ENCODE assay signal across 9 cellular contexts in the genomic region with DNA sequence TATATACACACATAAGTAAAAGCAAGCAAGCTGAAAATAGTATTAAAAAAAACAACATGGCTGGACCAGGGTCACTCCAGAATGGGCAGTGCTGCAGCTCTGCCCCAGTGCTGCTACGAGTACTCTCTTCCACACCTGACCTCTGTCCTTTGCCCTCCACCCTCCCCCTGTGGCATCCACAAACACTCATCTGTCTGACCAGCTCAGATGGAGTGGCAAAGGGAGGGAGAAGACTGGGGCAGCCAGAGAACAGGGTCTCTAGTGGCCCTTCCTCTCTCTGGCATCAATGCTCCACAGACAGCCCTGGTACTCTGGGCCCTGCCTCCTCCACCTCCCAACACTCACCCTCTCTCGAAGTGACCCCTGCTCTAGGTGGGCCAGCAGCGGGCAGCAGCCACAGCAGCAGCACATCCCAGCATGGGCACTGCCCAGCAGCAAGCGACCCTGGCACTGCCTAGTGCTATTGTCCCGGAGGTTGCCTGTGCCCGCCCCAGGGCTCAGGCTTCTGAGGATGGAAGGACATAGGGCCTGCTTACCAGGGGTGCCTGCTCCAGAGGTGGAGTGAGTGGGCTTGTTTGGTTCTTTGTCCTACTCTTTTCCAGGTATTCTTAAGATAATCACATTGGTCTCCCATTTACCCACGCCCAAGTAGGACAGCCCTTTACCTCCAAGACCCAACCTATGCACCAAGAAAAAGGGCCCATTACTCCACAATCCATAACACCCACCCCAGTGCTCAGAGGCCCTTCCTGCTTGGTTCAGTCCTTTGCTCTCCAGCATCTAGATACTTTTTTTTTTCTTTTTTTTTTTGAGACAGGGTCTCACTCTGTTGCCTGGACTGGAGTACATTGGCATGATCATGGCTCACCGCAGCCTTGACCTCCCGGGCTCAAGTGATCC. TPM values are rescaled to one million over a fixed set of nuclear protein-coding genes. Genes with fewer than 3 reads are reported as not detected.
DNase-seq lines count a peak whose midpoint lies in the region; ATAC-seq and TF ChIP-seq lines count a peak whose summit lies in the region.
"Had no signal": no experiment of that assay in that cellular context is flagged by ENCODE, and none has a peak within 500 bp of the region (broad histone marks: within the 10 kb centered on the region; RNA-seq: fewer than 3 reads in every experiment).

No MANE protein-coding gene starts in this region.

- no peak overlapping the region for H3K18ac ChIP-seq in H9 (ENCODE audit: insufficient read length, low read depth, low read length)

- H2BK12ac ChIP-seq in H9 (ENCODE audit: insufficient read length, low read depth, low read length) = no peak overlapping the region

- no peak overlapping the region for H3K56ac ChIP-seq in H9 (ENCODE audit: insufficient read length, low read depth, low read length)

- peak overlapping the region in 1 of 2 experiments; percentile 45; a peak in 1 of 5 replicates for H3K4me3 Mint-ChIP-seq in H9
- no peak overlapping the region for H3K4me3 Mint-ChIP-seq in activated CD4-positive, alpha-beta memory T cell treated with anti-CD3 and anti-CD28 coated beads, Interleukin-2, amount 10 ng/mL, durations not matched to agents 7 days and 5 days

- no peak overlapping the region for H2BK5ac ChIP-seq in H9 (ENCODE audit: insufficient read length, low read length)

- no peaks in the 10 kb centered on the region for H3K9me3 Mint-ChIP-seq in H9
- no peaks in the 10 kb centered on the region for H3K9me3 Mint-ChIP-seq in activated CD4-positive, alpha-beta memory T cell treated with anti-CD3 and anti-CD28 coated beads, Interleukin-2, amount 10 ng/mL, durations not matched to agents 7 days and 5 days

- H3F3A ChIP-seq in smooth muscle cell (ENCODE audit: low read depth) = peaks cover 9% of the 10 kb centered on the region

- H3K14ac ChIP-seq in H9 (ENCODE audit: insufficient read depth, low read length) = no peak overlapping the region

- peak overlapping the region in 2 of 3 experiments; percentile 68 to 80; a peak in 4 of 7 replicates for H3K27ac Mint-ChIP-seq in H9
- peak overlapping the region; percentile 58 for H3K27ac Mint-ChIP-seq in activated CD4-positive, alpha-beta memory T cell treated with anti-CD3 and anti-CD28 coated beads, Interleukin-2, amount 10 ng/mL, durations not matched to agents 7 days and 5 days

- ATAC-seq in right cardiac atrium (no peak), HG03520 (IDR thresholded peaks at IDR 0.05; ENCODE audit: unreplicated experiment) (no peak), esophagus mucosa (no peak), GM18858 (IDR thresholded peaks at IDR 0.05; ENCODE audit: unreplicated experiment) (no peak)

- peaks cover 37% of the 10 kb centered on the region for H3K79me2 ChIP-seq in H9 (ENCODE audit: insufficient read depth, low read length)
- H3K79me2 ChIP-seq in smooth muscle cell (ENCODE audit: low read depth) = peaks cover 97% of the 10 kb centered on the region

- no peak overlapping the region for H2BK15ac ChIP-seq in H9 (ENCODE audit: low read depth, low read length)

- H3K23ac ChIP-seq in H9 (ENCODE audit: insufficient read length, low read depth, low read length) = no peak overlapping the region

- H3K23me2 ChIP-seq in H9 (ENCODE audit: insufficient read length, low read depth, low read length, poor library complexity, severe bottlenecking) = peaks cover 16% of the 10 kb centered on the region

- peaks cover 84 to 95% of the 10 kb centered on the region in 2 experiments for H3K4me1 Mint-ChIP-seq in H9
- H3K4me1 Mint-ChIP-seq in activated CD4-positive, alpha-beta memory T cell treated with anti-CD3 and anti-CD28 coated beads, Interleukin-2, amount 10 ng/mL, durations not matched to agents 7 days and 5 days = peaks cover 86% of the 10 kb centered on the region

- peaks cover 10 to 45% (median 45%) of the 10 kb centered on the region in 3 experiments; a peak in 6 of 7 replicates for H3K36me3 Mint-ChIP-seq in H9 (ENCODE audit: insufficient read depth in 1 of 3, low read depth in 3 of 3)
- peaks cover 82% of the 10 kb centered on the region for H3K36me3 Mint-ChIP-seq in activated CD4-positive, alpha-beta memory T cell treated with anti-CD3 and anti-CD28 coated beads, Interleukin-2, amount 10 ng/mL, durations not matched to agents 7 days and 5 days (ENCODE audit: low read depth)

- H2AFZ ChIP-seq in H9 (ENCODE audit: low read length) = no peak overlapping the region
- H2AFZ ChIP-seq in smooth muscle cell (ENCODE audit: low read depth) = no peak overlapping the region

- peaks cover 29% of the 10 kb centered on the region for H3K4me1 ChIP-seq in H9 (ENCODE audit: insufficient read depth, low read length)
- peaks cover 58% of the 10 kb centered on the region for H3K4me1 ChIP-seq in right cardiac atrium (ENCODE audit: control insufficient read depth, insufficient read depth, low read length)
- H3K4me1 ChIP-seq in smooth muscle cell (ENCODE audit: low read depth) = peaks cover 62% of the 10 kb centered on the region

- H4K91ac ChIP-seq in H9 (ENCODE audit: insufficient read length, low read depth, low read length) = no peak overlapping the region

- peaks cover 10% of the 10 kb centered on the region for H4K20me1 ChIP-seq in H9 (ENCODE audit: control insufficient read depth, insufficient read depth, insufficient read length)
- H4K20me1 ChIP-seq in smooth muscle cell (ENCODE audit: low read depth) = peaks cover 100% of the 10 kb centered on the region

- H3K27me3 Mint-ChIP-seq in H9 (ENCODE audit: low read depth) = no peaks in the 10 kb centered on the region
- no peaks in the 10 kb centered on the region for H3K27me3 Mint-ChIP-seq in activated CD4-positive, alpha-beta memory T cell treated with anti-CD3 and anti-CD28 coated beads, Interleukin-2, amount 10 ng/mL, durations not matched to agents 7 days and 5 days

- no CpG with 5 or more reads among the region's 9 CpGs for WGBS in H9 (ENCODE audit: extremely low coverage, insufficient read length, low lambda C conversion rate)
- 69% methylated on average over 9 of the region's 9 CpGs for WGBS in right cardiac atrium
- WGBS in smooth muscle cell (ENCODE audit: low lambda C conversion rate) = 94% methylated on average over 9 of the region's 9 CpGs

- POLR2A ChIA-PET in activated CD4-positive, alpha-beta memory T cell treated with anti-CD3 and anti-CD28 coated beads, Interleukin-2, amount 10 ng/mL, durations not matched to agents 7 days and 5 days (lab: Charles Lee) = interaction anchor here (1.1 to 3.2 kb wide), 2 partner anchors 26 to 29 kb away, joined by 3 to 18 read pairs; a partner anchor contains a TSS

- CTCF ChIA-PET in activated CD4-positive, alpha-beta memory T cell treated with anti-CD3 and anti-CD28 coated beads, Interleukin-2, amount 10 ng/mL, durations not matched to agents 7 days and 5 days (lab: Charles Lee) = interaction anchor here (9.1 kb wide), 1 partner anchor 18 kb away, joined by 80 read pairs; no protein-coding TSS in a partner anchor

- H4K5ac ChIP-seq in H9 (ENCODE audit: insufficient read length, low read depth, low read length) = no peak overlapping the region

- no peak overlapping the region for H3K4me2 ChIP-seq in H9 (ENCODE audit: insufficient read depth, insufficient read length, low read length)
- H3K4me2 ChIP-seq in smooth muscle cell = no peak overlapping the region

- H3K27me3 ChIP-seq in H9 (ENCODE audit: insufficient read depth, low read length) (no peaks in the 10 kb centered on the region), right cardiac atrium (ENCODE audit: control insufficient read depth, insufficient read depth) (no peaks in the 10 kb centered on the region), smooth muscle cell (ENCODE audit: low read depth) (no peaks in the 10 kb centered on the region)

- no peaks in the 10 kb centered on the region for H3K36me3 ChIP-seq in smooth muscle cell (ENCODE audit: low read depth)

- H3K4ac ChIP-seq in H9 (ENCODE audit: low read depth, low read length) = no peak overlapping the region

- no peak overlapping the region for H4K8ac ChIP-seq in H9 (replicated peaks; ENCODE audit: insufficient read length, low read depth, low read length)

- no peak overlapping the region for H2AK5ac ChIP-seq in H9 (ENCODE audit: insufficient read length, low read length)

- TF ChIP-seq CTCF in H9 (conservative IDR thresholded peaks at IDR 0.05) (no peak), smooth muscle cell (IDR thresholded peaks at IDR 0.05; ENCODE audit: borderline replicate concordance, insufficient read depth, poor library complexity, severe bottlenecking) (no peak)

- no peak overlapping the region for H2BK120ac ChIP-seq in H9 (ENCODE audit: low read depth, low read length, poor library complexity, severe bottlenecking)

- H3K9me3 ChIP-seq in H9 (ENCODE audit: control insufficient read depth, low read depth, low read length) = no peaks in the 10 kb centered on the region
- H3K9me3 ChIP-seq in right cardiac atrium (ENCODE audit: control insufficient read depth, low read length) = no peaks in the 10 kb centered on the region
- H3K9me3 ChIP-seq in smooth muscle cell (replicated peaks; ENCODE audit: low read depth) = no peaks in the 10 kb centered on the region

- no peak overlapping the region for H2BK20ac ChIP-seq in H9 (ENCODE audit: low read depth, low read length, poor library complexity, severe bottlenecking)

- DNase-seq in H9 (no peak), right cardiac atrium (peak in 2 of 3 donors; percentile 44 to 55), smooth muscle cell (lab: John Stamatoyannopoulos, UW; ENCODE audit: unreplicated experiment) (no peak)
- no peak for DNase-seq in activated CD4-positive, alpha-beta memory T cell treated with anti-CD3 and anti-CD28 coated beads, Interleukin-2, amount 10 ng/mL, durations not matched to agents 7 days and 5 days
- DNase-seq: activated CD4-positive, alpha-beta T cell treated with anti-CD3 and anti-CD28 coated beads for 4 hours; NCI-H82 had no signal

- H3K79me1 ChIP-seq in H9 (ENCODE audit: insufficient read depth, low read depth, low read length, poor library complexity, severe bottlenecking) = peaks cover 9% of the 10 kb centered on the region

- intact Hi-C loops in right cardiac atrium (cut with DNase I) = no loop called here

- no peak overlapping the region for H3T11ph ChIP-seq in H9 (ENCODE audit: low read length)

- H3K4me3 ChIP-seq in right cardiac atrium (ENCODE audit: low read length) = no peak overlapping the region
- no peak overlapping the region for H3K4me3 ChIP-seq in smooth muscle cell

- H3K9ac ChIP-seq in H9 (ENCODE audit: extremely low read depth, insufficient read length, low read length) = no peak overlapping the region
- no peak overlapping the region for H3K9ac ChIP-seq in smooth muscle cell (ENCODE audit: low read depth)

- H3K27ac ChIP-seq in H9 (ENCODE audit: insufficient read length, low read depth, low read length) = no peak overlapping the region
- H3K27ac ChIP-seq in right cardiac atrium (ENCODE audit: low read length) = no peak overlapping the region
- peak overlapping the region; percentile 23 for H3K27ac ChIP-seq in smooth muscle cell (ENCODE audit: low read depth)

RNA-seq across cellular contexts. Expression of a gene that starts 6.2 kb away (rescaled TPM):
- total RNA-seq in H9 (2021) (103 and 111 TPM in 2 replicates), right cardiac atrium (10 to 100 TPM; 56.6 to 75.7 (median 66.7) TPM), smooth muscle cell (30.2 and 58.0 TPM in 2 replicates), esophagus mucosa (23.8 TPM)
- total RNA-seq in activated CD4-positive, alpha-beta memory T cell treated with anti-CD3 and anti-CD28 coated beads, Interleukin-2, amount 10 ng/mL, durations not matched to agents 7 days and 5 days = 100 to 1,000 TPM; 159 to 164 TPM
- polyA plus RNA-seq in right cardiac atrium (34.9 TPM), smooth muscle cell (21.0 and 24.2 TPM in 2 replicates)

RNA-seq across cellular contexts. Expression of a gene that starts 30.7 kb away (rescaled TPM):
- total RNA-seq in H9 (2021) (not detected in 2 replicates), right cardiac atrium (not detected), smooth muscle cell (not detected in 2 replicates), esophagus mucosa (not detected)
- not detected for total RNA-seq in activated CD4-positive, alpha-beta memory T cell treated with anti-CD3 and anti-CD28 coated beads, Interleukin-2, amount 10 ng/mL, durations not matched to agents 7 days and 5 days
- polyA plus RNA-seq in right cardiac atrium (not detected), smooth muscle cell (0.66 and 1.5 TPM in 2 replicates)

RNA-seq across cellular contexts. Expression of a gene that starts 37.9 kb away (rescaled TPM):
- total RNA-seq in H9 (2021) (57.6 and 57.7 TPM in 2 replicates), right cardiac atrium (10 to 100 TPM; 24.0 to 29.3 (median 28.8) TPM), smooth muscle cell (35.6 and 41.7 TPM in 2 replicates), esophagus mucosa (19.4 TPM)
- total RNA-seq in activated CD4-positive, alpha-beta memory T cell treated with anti-CD3 and anti-CD28 coated beads, Interleukin-2, amount 10 ng/mL, durations not matched to agents 7 days and 5 days = 10 to 100 TPM; 63.8 to 71.4 TPM
- polyA plus RNA-seq in right cardiac atrium (20.0 TPM), smooth muscle cell (14.9 and 18.3 TPM in 2 replicates)

RNA-seq across cellular contexts. Expression of a gene that starts 48.6 kb away (rescaled TPM):
- total RNA-seq in H9 (2021) = 170 and 172 TPM in 2 replicates
- total RNA-seq in activated CD4-positive, alpha-beta memory T cell treated with anti-CD3 and anti-CD28 coated beads, Interleukin-2, amount 10 ng/mL, durations not matched to agents 7 days and 5 days = 100 to 1,000 TPM; 262 to 268 TPM
- total RNA-seq in right cardiac atrium = 100 to 1,000 TPM in 1 of 4 donors, 10 to 100 TPM in 3; 82.0 to 112 (median 93.1) TPM
- polyA plus RNA-seq in right cardiac atrium = 93.3 TPM
- 452 and 457 TPM in 2 replicates for total RNA-seq in smooth muscle cell
- polyA plus RNA-seq in smooth muscle cell = 408 and 447 TPM in 2 replicates
- 121 TPM for total RNA-seq in esophagus mucosa

Comparison
In these comparisons a context has a peak if more than half of its experiments do, and no peak if none do; other contexts are left out.
1. DNase-seq: peak in right cardiac atrium (2 of 3); none in H9 (single experiment), activated CD4-positive, alpha-beta memory T cell treated with anti-CD3 and anti-CD28 coated beads, Interleukin-2, amount 10 ng/mL, durations not matched to agents 7 days and 5 days (single experiment) and smooth muscle cell (single experiment).